In the genomic region with DNA sequence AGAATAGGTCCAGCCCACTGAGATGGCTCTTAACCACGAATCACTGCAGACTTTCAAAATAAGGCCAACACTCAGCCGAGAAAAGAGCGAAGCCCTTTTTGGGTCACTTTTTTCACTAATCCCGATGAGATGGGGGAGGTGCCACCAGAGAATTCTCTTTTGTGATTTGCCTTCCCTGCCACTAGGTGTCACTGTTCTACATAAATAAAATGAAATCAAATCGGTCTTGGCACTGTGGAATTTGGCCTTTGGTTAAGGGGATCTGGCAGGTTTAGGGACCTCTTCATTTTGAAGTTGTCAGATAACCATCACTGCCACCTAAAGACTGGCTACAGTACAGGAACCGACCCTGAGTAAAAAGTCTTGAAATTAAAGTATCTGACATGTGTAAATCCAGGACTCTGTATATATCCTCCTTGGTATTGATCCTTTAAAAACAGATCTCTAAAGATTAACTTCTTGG, we compare ENCODE assay signal across 8 cellular contexts.
DNase-seq lines count a peak whose midpoint lies in the region; ATAC-seq and TF ChIP-seq lines count a peak whose summit lies in the region.

No MANE protein-coding gene starts in this region.

- H3K79me2 ChIP-seq in KMS-11 (ENCODE audit: insufficient read depth, low read depth) = no peaks in the 10 kb centered on the region
- no peaks in the 10 kb centered on the region for H3K79me2 ChIP-seq in OCI-LY1 (ENCODE audit: insufficient read depth, low read length)
- no peaks in the 10 kb centered on the region for H3K79me2 ChIP-seq in hepatocyte

- no peaks in the 10 kb centered on the region for H4K20me1 ChIP-seq in KMS-11 (ENCODE audit: insufficient read depth)
- no peaks in the 10 kb centered on the region for H4K20me1 ChIP-seq in OCI-LY1 (ENCODE audit: insufficient read depth, low read length)
- H4K20me1 ChIP-seq in hepatocyte (ENCODE audit: insufficient read depth, poor library complexity, severe bottlenecking) = no peaks in the 10 kb centered on the region

- H3F3A ChIP-seq in OCI-LY1 (ENCODE audit: insufficient read depth, low read length) = no peaks in the 10 kb centered on the region

- no peak overlapping the region for H3K27ac Mint-ChIP-seq in activated T-helper 17 cell treated with anti-CD3 and anti-CD28 coated beads, Interleukin-2, amount 50 U/mL, for 72 hours

- H3K27me3 Mint-ChIP-seq in activated T-helper 17 cell treated with anti-CD3 and anti-CD28 coated beads, Interleukin-2, amount 50 U/mL, for 72 hours = peaks cover 17% of the 10 kb centered on the region

- no peak for ATAC-seq in GM21515 (IDR thresholded peaks at IDR 0.05; ENCODE audit: unreplicated experiment)
- ATAC-seq in activated T-helper 17 cell treated with anti-CD3 and anti-CD28 coated beads, Interleukin-2, amount 50 U/mL, for 72 hours (replicated peaks) = no peak

- WGBS in hepatocyte (ENCODE audit: low lambda C conversion rate, missing lambda C conversion rate) = 3% methylated on average over 6 of the region's 6 CpGs

- no peaks in the 10 kb centered on the region for H3K9me2 ChIP-seq in OCI-LY1 (ENCODE audit: low read depth, low read length)
- no peaks in the 10 kb centered on the region for H3K9me2 ChIP-seq in hepatocyte (replicated peaks; ENCODE audit: insufficient read depth)

- H3K4me1 ChIP-seq in ES-I3 (ENCODE audit: insufficient read depth, low read length) (peaks cover 7% of the 10 kb centered on the region; the same call in 1 of the 2 replicates), KMS-11 (ENCODE audit: low read depth, poor library complexity, severe bottlenecking) (peaks cover 5% of the 10 kb centered on the region), OCI-LY1 (ENCODE audit: insufficient read depth, low read length, severe bottlenecking) (no peaks in the 10 kb centered on the region), hepatocyte (ENCODE audit: insufficient read depth) (peaks cover 4% of the 10 kb centered on the region)

- DNase-seq in amniotic epithelial cell (ENCODE audit: low read depth) = peak; percentile 36
- peak; percentile 76 for DNase-seq in hepatocyte (ENCODE audit: low spot score)
- DNase-seq in skeletal muscle cell (ENCODE audit: low read depth) = peak; percentile 5

- H3K4me2 ChIP-seq in KMS-11 = peak overlapping the region; percentile 23
- H3K4me2 ChIP-seq in OCI-LY1 (ENCODE audit: low read length) = no peak overlapping the region
- peak overlapping the region; percentile 65 for H3K4me2 ChIP-seq in hepatocyte

- no peaks in the 10 kb centered on the region for H3K9me3 ChIP-seq in ES-I3 (ENCODE audit: control insufficient read depth, insufficient read depth, low read length)
- H3K9me3 ChIP-seq in OCI-LY1 (ENCODE audit: low read length) = no peaks in the 10 kb centered on the region
- no peaks in the 10 kb centered on the region for H3K9me3 ChIP-seq in hepatocyte (ENCODE audit: low read depth)

- H3K36me3 ChIP-seq in ES-I3 (ENCODE audit: insufficient read depth, low read length) (no peaks in the 10 kb centered on the region), KMS-11 (ENCODE audit: insufficient read depth) (no peaks in the 10 kb centered on the region), OCI-LY1 (ENCODE audit: insufficient read depth, low read length) (no peaks in the 10 kb centered on the region), hepatocyte (replicated peaks; ENCODE audit: insufficient read depth, low read depth) (no peaks in the 10 kb centered on the region)

- H3K4me3 ChIP-seq in KMS-11 (IDR thresholded peaks at IDR 0.05; ENCODE audit: insufficient read depth, low read depth, low read length) (no peak overlapping the region), OCI-LY1 (ENCODE audit: low read depth, low read length, poor library complexity, severe bottlenecking) (no peak overlapping the region), hepatocyte (no peak overlapping the region), skeletal muscle cell (ENCODE audit: low read depth, low read length) (no peak overlapping the region)

- no peak overlapping the region for H3K4me3 Mint-ChIP-seq in activated T-helper 17 cell treated with anti-CD3 and anti-CD28 coated beads, Interleukin-2, amount 50 U/mL, for 72 hours

- peak overlapping the region; percentile 39; the same call in 1 of the 2 replicates for H2AFZ ChIP-seq in KMS-11 (ENCODE audit: low read depth)
- no peak overlapping the region for H2AFZ ChIP-seq in OCI-LY1 (ENCODE audit: low read length)
- H2AFZ ChIP-seq in hepatocyte = peak overlapping the region; percentile 42

- H3K4me1 Mint-ChIP-seq in activated T-helper 17 cell treated with anti-CD3 and anti-CD28 coated beads, Interleukin-2, amount 50 U/mL, for 72 hours = no peaks in the 10 kb centered on the region

- no peak overlapping the region for H3K27ac ChIP-seq in KMS-11
- no peak overlapping the region for H3K27ac ChIP-seq in OCI-LY1 (ENCODE audit: low read depth, low read length, poor library complexity, severe bottlenecking)
- no peak overlapping the region for H3K27ac ChIP-seq in hepatocyte

- H3K27me3 ChIP-seq in KMS-11 (ENCODE audit: insufficient read depth, low read depth) = no peaks in the 10 kb centered on the region
- H3K27me3 ChIP-seq in OCI-LY1 (ENCODE audit: insufficient read depth, low read length) = no peaks in the 10 kb centered on the region
- H3K27me3 ChIP-seq in hepatocyte = no peaks in the 10 kb centered on the region

- TF ChIP-seq CTCF in KMS-11 (conservative IDR thresholded peaks at IDR 0.05; ENCODE audit: low read depth, low read length) (peak; percentile 95), OCI-LY1 (IDR thresholded peaks at IDR 0.05; ENCODE audit: low read length) (peak; percentile 83), hepatocyte (IDR thresholded peaks at IDR 0.05; ENCODE audit: poor library complexity) (peak; percentile 85)

- H3K9me3 Mint-ChIP-seq in activated T-helper 17 cell treated with anti-CD3 and anti-CD28 coated beads, Interleukin-2, amount 50 U/mL, for 72 hours = no peaks in the 10 kb centered on the region

- no peaks in the 10 kb centered on the region for H3K36me3 Mint-ChIP-seq in activated T-helper 17 cell treated with anti-CD3 and anti-CD28 coated beads, Interleukin-2, amount 50 U/mL, for 72 hours (ENCODE audit: low read depth)

- H3K9ac ChIP-seq in ES-I3 (ENCODE audit: low read depth, low read length) = peak overlapping the region; percentile 41; the same call in 1 of the 2 replicates
- no peak overlapping the region for H3K9ac ChIP-seq in KMS-11
- H3K9ac ChIP-seq in OCI-LY1 (ENCODE audit: low read length) = no peak overlapping the region

Comparison
In these comparisons a context has a peak if more than half of its experiments do, and no peak if none do; other contexts are left out.
1. DNase-seq: peak in every context shown above with its lines; median percentile 76 in hepatocyte; 36 in amniotic epithelial cell; 5 in skeletal muscle cell.